ENCODE assay signal across 1 cellular context in the genomic region with DNA sequence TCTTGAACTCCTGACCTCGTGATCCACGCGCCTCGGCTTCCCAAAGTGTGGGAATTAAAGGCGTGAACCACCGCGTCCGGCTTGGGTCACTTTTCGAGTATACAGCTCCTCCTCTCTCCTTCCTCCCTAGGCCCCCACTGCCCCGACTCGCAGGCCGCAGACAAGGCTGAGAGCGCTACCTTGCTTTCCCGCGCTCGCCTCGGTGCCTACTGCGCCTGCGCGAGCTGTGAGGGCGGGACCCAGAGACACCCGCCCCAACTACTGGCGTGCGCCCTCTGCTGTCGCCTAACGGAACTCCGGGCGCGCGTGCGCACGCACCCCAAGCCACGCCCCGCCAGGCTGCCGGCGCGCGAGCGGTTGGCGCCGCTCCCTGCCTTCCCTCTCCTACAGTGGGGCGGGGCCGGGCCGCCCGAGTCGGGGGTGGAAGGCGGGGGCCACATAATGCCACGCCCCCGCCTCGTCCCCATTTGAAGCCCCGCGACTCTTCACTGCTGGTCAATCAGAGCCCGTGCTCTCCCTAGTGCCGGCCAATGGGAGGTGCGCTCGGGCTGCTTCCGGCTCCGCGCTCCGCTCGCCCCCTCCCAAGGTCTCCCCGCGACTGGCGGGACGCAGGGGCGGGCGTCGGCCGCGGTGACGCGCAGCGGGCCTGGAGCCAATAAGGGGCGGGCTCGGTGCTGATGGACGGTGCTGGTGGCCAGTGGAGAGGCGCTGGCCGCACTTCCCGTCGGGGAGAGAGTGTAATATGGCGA.
TF ChIP-seq lines count a peak whose summit lies in the region.

A gene (plus strand): TSS at position 730 of the 749 bp plus-strand sequence. CDS start 13 bp downstream, at position 743.

TF ChIP-seq in HepG2, 621 proteins besides CTCF, POLR2A, EP300 and RAD21 (continued from another document and continues in another):
- TF ChIP-seq, protein P1, sequence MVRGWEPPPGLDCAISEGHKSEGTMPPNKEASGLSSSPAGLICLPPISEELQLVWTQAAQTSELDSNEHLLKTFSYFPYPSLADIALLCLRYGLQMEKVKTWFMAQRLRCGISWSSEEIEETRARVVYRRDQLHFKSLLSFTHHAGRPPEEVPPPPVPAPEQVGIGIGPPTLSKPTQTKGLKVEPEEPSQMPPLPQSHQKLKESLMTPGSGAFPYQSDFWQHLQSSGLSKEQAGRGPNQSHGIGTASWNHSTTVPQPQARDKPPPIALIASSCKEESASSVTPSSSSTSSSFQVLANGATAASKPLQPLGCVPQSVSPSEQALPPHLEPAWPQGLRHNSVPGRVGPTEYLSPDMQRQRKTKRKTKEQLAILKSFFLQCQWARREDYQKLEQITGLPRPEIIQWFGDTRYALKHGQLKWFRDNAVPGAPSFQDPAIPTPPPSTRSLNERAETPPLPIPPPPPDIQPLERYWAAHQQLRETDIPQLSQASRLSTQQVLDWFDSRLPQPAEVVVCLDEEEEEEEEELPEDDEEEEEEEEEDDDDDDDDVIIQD (CRISPR knock-in tag; IDR thresholded peaks at IDR 0.05; ENCODE audit: low read depth) = no peak
- no peak for TF ChIP-seq KLF11 (CRISPR knock-in tag; IDR thresholded peaks at IDR 0.05)
- TF ChIP-seq, protein P2, sequence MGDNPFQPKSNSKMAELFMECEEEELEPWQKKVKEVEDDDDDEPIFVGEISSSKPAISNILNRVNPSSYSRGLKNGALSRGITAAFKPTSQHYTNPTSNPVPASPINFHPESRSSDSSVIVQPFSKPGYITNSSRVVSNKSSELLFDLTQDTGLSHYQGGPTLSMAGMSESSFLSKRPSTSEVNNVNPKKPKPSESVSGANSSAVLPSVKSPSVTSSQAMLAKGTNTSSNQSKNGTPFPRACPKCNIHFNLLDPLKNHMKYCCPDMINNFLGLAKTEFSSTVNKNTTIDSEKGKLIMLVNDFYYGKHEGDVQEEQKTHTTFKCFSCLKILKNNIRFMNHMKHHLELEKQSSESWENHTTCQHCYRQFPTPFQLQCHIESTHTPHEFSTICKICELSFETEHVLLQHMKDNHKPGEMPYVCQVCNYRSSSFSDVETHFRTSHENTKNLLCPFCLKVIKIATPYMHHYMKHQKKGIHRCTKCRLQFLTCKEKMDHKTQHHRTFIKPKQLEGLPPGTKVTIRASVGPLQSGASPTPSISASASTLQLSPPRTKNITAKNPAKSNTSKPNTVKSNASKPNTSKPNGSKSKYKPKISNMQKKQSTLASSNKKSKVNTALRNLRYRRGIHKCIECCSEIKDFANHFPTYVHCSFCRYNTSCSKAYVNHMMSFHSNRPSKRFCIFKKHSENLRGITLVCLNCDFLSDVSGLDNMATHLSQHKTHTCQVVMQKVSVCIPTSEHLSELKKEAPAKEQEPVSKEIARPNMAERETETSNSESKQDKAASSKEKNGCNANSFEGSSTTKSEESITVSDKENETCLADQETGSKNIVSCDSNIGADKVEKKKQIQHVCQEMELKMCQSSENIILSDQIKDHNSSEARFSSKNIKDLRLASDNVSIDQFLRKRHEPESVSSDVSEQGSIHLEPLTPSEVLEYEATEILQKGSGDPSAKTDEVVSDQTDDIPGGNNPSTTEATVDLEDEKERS (CRISPR knock-in tag; IDR thresholded peaks at IDR 0.05) = no peak
- TF ChIP-seq ATF7 (IDR thresholded peaks at IDR 0.05) = no peak
- no peak for TF ChIP-seq ATF7 (CRISPR knock-in tag; IDR thresholded peaks at IDR 0.05)
- no peak for TF ChIP-seq ZNF350 (CRISPR knock-in tag; IDR thresholded peaks at IDR 0.05; ENCODE audit: borderline replicate concordance, low read depth)
- TF ChIP-seq, protein P3, sequence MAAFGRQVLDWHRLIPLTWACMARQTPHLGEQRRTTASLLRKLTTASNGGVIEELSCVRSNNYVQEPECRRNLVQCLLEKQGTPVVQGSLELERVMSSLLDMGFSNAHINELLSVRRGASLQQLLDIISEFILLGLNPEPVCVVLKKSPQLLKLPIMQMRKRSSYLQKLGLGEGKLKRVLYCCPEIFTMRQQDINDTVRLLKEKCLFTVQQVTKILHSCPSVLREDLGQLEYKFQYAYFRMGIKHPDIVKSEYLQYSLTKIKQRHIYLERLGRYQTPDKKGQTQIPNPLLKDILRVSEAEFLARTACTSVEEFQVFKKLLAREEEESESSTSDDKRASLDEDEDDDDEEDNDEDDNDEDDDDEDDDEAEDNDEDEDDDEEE (CRISPR knock-in tag; IDR thresholded peaks at IDR 0.05) = peak; percentile 86; the same call in 1 of the 2 replicates
- TF ChIP-seq, protein P4, sequence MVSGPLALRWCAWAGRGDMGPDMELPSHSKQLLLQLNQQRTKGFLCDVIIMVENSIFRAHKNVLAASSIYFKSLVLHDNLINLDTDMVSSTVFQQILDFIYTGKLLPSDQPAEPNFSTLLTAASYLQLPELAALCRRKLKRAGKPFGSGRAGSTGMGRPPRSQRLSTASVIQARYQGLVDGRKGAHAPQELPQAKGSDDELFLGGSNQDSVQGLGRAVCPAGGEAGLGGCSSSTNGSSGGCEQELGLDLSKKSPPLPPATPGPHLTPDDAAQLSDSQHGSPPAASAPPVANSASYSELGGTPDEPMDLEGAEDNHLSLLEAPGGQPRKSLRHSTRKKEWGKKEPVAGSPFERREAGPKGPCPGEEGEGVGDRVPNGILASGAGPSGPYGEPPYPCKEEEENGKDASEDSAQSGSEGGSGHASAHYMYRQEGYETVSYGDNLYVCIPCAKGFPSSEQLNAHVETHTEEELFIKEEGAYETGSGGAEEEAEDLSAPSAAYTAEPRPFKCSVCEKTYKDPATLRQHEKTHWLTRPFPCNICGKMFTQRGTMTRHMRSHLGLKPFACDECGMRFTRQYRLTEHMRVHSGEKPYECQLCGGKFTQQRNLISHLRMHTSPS (CRISPR knock-in tag; IDR thresholded peaks at IDR 0.05; ENCODE audit: low read depth) = no peak
- no peak for TF ChIP-seq ZNF781 (CRISPR knock-in tag; IDR thresholded peaks at IDR 0.05; ENCODE audit: borderline replicate concordance, not compliant biosample characterization)
- TF ChIP-seq, protein P5, sequence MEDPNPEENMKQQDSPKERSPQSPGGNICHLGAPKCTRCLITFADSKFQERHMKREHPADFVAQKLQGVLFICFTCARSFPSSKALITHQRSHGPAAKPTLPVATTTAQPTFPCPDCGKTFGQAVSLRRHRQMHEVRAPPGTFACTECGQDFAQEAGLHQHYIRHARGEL (CRISPR knock-in tag; IDR thresholded peaks at IDR 0.05) = no peak
- TF ChIP-seq MATR3 (CRISPR knock-in tag; IDR thresholded peaks at IDR 0.05) = no peak
- no peak for TF ChIP-seq CENPX (CRISPR knock-in tag; IDR thresholded peaks at IDR 0.05)
- no peak for TF ChIP-seq NFRKB (IDR thresholded peaks at IDR 0.05)
- no peak for TF ChIP-seq SSRP1 (CRISPR knock-in tag; IDR thresholded peaks at IDR 0.05)
- TF ChIP-seq ZNF234 (CRISPR knock-in tag; conservative IDR thresholded peaks at IDR 0.05) = no peak
- TF ChIP-seq, protein P6, sequence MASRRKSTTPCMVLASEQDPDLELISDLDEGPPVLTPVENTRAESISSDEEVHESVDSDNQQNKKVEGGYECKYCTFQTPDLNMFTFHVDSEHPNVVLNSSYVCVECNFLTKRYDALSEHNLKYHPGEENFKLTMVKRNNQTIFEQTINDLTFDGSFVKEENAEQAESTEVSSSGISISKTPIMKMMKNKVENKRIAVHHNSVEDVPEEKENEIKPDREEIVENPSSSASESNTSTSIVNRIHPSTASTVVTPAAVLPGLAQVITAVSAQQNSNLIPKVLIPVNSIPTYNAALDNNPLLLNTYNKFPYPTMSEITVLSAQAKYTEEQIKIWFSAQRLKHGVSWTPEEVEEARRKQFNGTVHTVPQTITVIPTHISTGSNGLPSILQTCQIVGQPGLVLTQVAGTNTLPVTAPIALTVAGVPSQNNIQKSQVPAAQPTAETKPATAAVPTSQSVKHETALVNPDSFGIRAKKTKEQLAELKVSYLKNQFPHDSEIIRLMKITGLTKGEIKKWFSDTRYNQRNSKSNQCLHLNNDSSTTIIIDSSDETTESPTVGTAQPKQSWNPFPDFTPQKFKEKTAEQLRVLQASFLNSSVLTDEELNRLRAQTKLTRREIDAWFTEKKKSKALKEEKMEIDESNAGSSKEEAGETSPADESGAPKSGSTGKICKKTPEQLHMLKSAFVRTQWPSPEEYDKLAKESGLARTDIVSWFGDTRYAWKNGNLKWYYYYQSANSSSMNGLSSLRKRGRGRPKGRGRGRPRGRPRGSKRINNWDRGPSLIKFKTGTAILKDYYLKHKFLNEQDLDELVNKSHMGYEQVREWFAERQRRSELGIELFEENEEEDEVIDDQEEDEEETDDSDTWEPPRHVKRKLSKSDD (CRISPR knock-in tag; IDR thresholded peaks at IDR 0.05; ENCODE audit: low read depth) = peak; percentile 77
- peak; percentile 88 for TF ChIP-seq MYC (CRISPR knock-in tag; IDR thresholded peaks at IDR 0.05; ENCODE audit: borderline replicate concordance)
- TF ChIP-seq, protein P7, sequence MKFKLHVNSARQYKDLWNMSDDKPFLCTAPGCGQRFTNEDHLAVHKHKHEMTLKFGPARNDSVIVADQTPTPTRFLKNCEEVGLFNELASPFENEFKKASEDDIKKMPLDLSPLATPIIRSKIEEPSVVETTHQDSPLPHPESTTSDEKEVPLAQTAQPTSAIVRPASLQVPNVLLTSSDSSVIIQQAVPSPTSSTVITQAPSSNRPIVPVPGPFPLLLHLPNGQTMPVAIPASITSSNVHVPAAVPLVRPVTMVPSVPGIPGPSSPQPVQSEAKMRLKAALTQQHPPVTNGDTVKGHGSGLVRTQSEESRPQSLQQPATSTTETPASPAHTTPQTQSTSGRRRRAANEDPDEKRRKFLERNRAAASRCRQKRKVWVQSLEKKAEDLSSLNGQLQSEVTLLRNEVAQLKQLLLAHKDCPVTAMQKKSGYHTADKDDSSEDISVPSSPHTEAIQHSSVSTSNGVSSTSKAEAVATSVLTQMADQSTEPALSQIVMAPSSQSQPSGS (CRISPR knock-in tag; IDR thresholded peaks at IDR 0.05) = peak; percentile 35; the same call in 1 of the 2 replicates
- TF ChIP-seq POLR2AphosphoS5 (IDR thresholded peaks at IDR 0.05; ENCODE audit: low read depth, low read length) = peak; percentile 55
- no peak for TF ChIP-seq NFE2L1 (CRISPR knock-in tag; IDR thresholded peaks at IDR 0.05; ENCODE audit: borderline replicate concordance)
- no peak for TF ChIP-seq XBP1 (CRISPR knock-in tag; IDR thresholded peaks at IDR 0.05)
- 0 out of 2 replicates have a peak, but pooled peaks have one; percentile 37 for TF ChIP-seq ZNF430 (CRISPR knock-in tag; IDR thresholded peaks at IDR 0.05)
- TF ChIP-seq, protein P8, sequence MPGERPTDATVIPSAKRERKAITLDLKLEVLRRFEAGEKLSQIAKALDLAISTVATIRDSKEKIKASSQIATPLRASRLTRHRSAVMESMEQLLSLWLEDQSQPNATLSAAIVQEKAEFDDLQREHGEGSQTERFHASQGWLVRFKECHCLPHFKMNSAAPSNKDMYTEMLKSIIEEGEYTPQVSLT (CRISPR knock-in tag; IDR thresholded peaks at IDR 0.05; ENCODE audit: borderline replicate concordance, low read depth) = no peak
- no peak for TF ChIP-seq THYN1 (CRISPR knock-in tag; IDR thresholded peaks at IDR 0.05; ENCODE audit: borderline replicate concordance, low read depth)
- no peak for TF ChIP-seq ZNF251 (CRISPR knock-in tag; IDR thresholded peaks at IDR 0.05)
- no peak for TF ChIP-seq ZNF737 (CRISPR knock-in tag; IDR thresholded peaks at IDR 0.05; ENCODE audit: borderline replicate concordance)
- TF ChIP-seq, protein P9, sequence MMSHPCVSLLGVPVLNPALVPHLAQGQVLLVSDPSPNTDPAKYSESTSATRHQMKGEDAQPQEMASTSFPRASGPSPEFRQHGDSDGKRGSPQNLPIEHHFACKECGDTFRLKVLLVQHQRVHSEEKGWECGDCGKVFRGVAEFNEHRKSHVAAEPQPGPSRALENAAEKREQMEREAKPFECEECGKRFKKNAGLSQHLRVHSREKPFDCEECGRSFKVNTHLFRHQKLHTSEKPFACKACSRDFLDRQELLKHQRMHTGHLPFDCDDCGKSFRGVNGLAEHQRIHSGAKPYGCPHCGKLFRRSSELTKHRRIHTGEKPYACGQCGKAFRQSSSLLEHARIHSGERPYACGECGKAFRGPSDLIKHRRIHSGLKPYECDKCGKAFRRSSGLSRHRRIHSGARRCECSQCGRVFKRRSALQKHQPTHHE (CRISPR knock-in tag; IDR thresholded peaks at IDR 0.05; ENCODE audit: borderline replicate concordance) = 0 out of 2 replicates have a peak, but pooled peaks have one; percentile 31
- TF ChIP-seq, protein P10, sequence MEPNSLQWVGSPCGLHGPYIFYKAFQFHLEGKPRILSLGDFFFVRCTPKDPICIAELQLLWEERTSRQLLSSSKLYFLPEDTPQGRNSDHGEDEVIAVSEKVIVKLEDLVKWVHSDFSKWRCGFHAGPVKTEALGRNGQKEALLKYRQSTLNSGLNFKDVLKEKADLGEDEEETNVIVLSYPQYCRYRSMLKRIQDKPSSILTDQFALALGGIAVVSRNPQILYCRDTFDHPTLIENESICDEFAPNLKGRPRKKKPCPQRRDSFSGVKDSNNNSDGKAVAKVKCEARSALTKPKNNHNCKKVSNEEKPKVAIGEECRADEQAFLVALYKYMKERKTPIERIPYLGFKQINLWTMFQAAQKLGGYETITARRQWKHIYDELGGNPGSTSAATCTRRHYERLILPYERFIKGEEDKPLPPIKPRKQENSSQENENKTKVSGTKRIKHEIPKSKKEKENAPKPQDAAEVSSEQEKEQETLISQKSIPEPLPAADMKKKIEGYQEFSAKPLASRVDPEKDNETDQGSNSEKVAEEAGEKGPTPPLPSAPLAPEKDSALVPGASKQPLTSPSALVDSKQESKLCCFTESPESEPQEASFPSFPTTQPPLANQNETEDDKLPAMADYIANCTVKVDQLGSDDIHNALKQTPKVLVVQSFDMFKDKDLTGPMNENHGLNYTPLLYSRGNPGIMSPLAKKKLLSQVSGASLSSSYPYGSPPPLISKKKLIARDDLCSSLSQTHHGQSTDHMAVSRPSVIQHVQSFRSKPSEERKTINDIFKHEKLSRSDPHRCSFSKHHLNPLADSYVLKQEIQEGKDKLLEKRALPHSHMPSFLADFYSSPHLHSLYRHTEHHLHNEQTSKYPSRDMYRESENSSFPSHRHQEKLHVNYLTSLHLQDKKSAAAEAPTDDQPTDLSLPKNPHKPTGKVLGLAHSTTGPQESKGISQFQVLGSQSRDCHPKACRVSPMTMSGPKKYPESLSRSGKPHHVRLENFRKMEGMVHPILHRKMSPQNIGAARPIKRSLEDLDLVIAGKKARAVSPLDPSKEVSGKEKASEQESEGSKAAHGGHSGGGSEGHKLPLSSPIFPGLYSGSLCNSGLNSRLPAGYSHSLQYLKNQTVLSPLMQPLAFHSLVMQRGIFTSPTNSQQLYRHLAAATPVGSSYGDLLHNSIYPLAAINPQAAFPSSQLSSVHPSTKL (CRISPR knock-in tag; IDR thresholded peaks at IDR 0.05) = peak; percentile 55; the same call in 1 of the 2 replicates
- no peak for TF ChIP-seq SATB2 (CRISPR knock-in tag; IDR thresholded peaks at IDR 0.05)
- TF ChIP-seq, protein P11, sequence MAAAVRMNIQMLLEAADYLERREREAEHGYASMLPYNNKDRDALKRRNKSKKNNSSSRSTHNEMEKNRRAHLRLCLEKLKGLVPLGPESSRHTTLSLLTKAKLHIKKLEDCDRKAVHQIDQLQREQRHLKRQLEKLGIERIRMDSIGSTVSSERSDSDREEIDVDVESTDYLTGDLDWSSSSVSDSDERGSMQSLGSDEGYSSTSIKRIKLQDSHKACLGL (CRISPR knock-in tag; IDR thresholded peaks at IDR 0.05) = peak; percentile 61
- peak; percentile 77; the same call in 1 of the 2 replicates for TF ChIP-seq ZNF614 (CRISPR knock-in tag; IDR thresholded peaks at IDR 0.05; ENCODE audit: borderline replicate concordance)
- no peak for TF ChIP-seq ZNF432 (CRISPR knock-in tag; IDR thresholded peaks at IDR 0.05; ENCODE audit: borderline replicate concordance)
- peak; percentile 54; the same call in 1 of the 2 replicates for TF ChIP-seq DR1 (CRISPR knock-in tag; IDR thresholded peaks at IDR 0.05)
- TF ChIP-seq ZFP36L1 (CRISPR knock-in tag; IDR thresholded peaks at IDR 0.05) = 0 out of 2 replicates have a peak, but pooled peaks have one; percentile 66
- no peak for TF ChIP-seq NFE2 (CRISPR knock-in tag; IDR thresholded peaks at IDR 0.05)
- no peak for TF ChIP-seq ZNF75D (CRISPR knock-in tag; IDR thresholded peaks at IDR 0.05; ENCODE audit: borderline replicate concordance)
